8 cellular contexts compared by ENCODE assay signal in genomic region chr7:55074008-55074499, GRCh38. TPM values are rescaled to one million over a fixed set of nuclear protein-coding genes. Genes with fewer than 3 reads are reported as not detected.
A peak's percentile ranks its signal among the peaks of the same experiment; 100 is the strongest.
DNase-seq lines count a peak whose midpoint lies in the region; ATAC-seq and TF ChIP-seq lines count a peak whose summit lies in the region.

No MANE protein-coding gene starts in this region.

- H3K27me3 Mint-ChIP-seq in chondrocyte (ENCODE audit: low read depth) (no peaks in the 10 kb centered on the region), endothelial cell (ENCODE audit: unreplicated experiment) (peaks cover 4% of the 10 kb centered on the region)

- H3K9me3 ChIP-seq in muscle layer of colon (ENCODE audit: low read length) = no peaks in the 10 kb centered on the region

- peak overlapping the region; percentile 11 for H3K9ac ChIP-seq in muscle layer of colon (ENCODE audit: low read length)

- H3K4me3 Mint-ChIP-seq in chondrocyte (ENCODE audit: unreplicated experiment) = peak overlapping the region; percentile 40
- H3K4me3 Mint-ChIP-seq in endothelial cell (ENCODE audit: unreplicated experiment) = no peak overlapping the region

- H3K36me3 ChIP-seq in BJ (ENCODE audit: control insufficient read depth, insufficient read depth, low read length) (peaks cover 2% of the 10 kb centered on the region; the same call in 1 of the 2 replicates), muscle layer of colon (ENCODE audit: insufficient read depth, low read length) (no peaks in the 10 kb centered on the region)

- H3K36me3 Mint-ChIP-seq in chondrocyte (ENCODE audit: low read depth) = no peaks in the 10 kb centered on the region
- H3K36me3 Mint-ChIP-seq in endothelial cell (ENCODE audit: low read depth, unreplicated experiment) = no peaks in the 10 kb centered on the region

- peak overlapping the region; percentile 91 for H3K27ac Mint-ChIP-seq in chondrocyte (ENCODE audit: unreplicated experiment)
- no peak overlapping the region for H3K27ac Mint-ChIP-seq in endothelial cell (ENCODE audit: unreplicated experiment)

- no peak for TF ChIP-seq CTCF in BJ (IDR thresholded peaks at IDR 0.05; ENCODE audit: insufficient read depth, low read depth, low read length)
- TF ChIP-seq CTCF in chondrocyte (IDR thresholded peaks at IDR 0.05) = no peak
- TF ChIP-seq CTCF in endothelial cell (IDR thresholded peaks at IDR 0.05; ENCODE audit: unreplicated experiment) = no peak

- H3K4me1 Mint-ChIP-seq in chondrocyte (ENCODE audit: low read depth) (peaks cover 43% of the 10 kb centered on the region), endothelial cell (ENCODE audit: unreplicated experiment) (no peaks in the 10 kb centered on the region)

- ATAC-seq in GM19035 (IDR thresholded peaks at IDR 0.05; ENCODE audit: unreplicated experiment) (peak; percentile 91), HG03097 (IDR thresholded peaks at IDR 0.05; ENCODE audit: low FRiP score, unreplicated experiment) (peak; percentile 84)

- DNase-seq in BJ (ENCODE audit: low read depth) (no peak), SHP77 treated with DMSO at 0.1 percent for 48 hours (lab: John Stamatoyannopoulos, UW) (peak; percentile 67), chondrocyte (ENCODE audit: low spot score) (no peak), endothelial cell (ENCODE audit: low spot score) (no peak), SK-N-DZ (ENCODE audit: low spot score) (no peak)

- H3K4me1 ChIP-seq in muscle layer of colon (ENCODE audit: insufficient read depth, low read length) = peaks cover 63% of the 10 kb centered on the region

- POLR2A ChIA-PET in BJ (lab: Charles Lee) = no interaction called here

- H3K4me3 ChIP-seq in BJ (ENCODE audit: low read depth, low read length) (peak overlapping the region; percentile 1; the same call in 1 of the 2 replicates), muscle layer of colon (ENCODE audit: low read depth in 1 of 2, low read length in 2 of 2) (peak overlapping the region in 1 of 2 donors; percentile 24)

- H3K9me3 Mint-ChIP-seq in chondrocyte (ENCODE audit: low read depth) = no peaks in the 10 kb centered on the region
- no peaks in the 10 kb centered on the region for H3K9me3 Mint-ChIP-seq in endothelial cell (ENCODE audit: unreplicated experiment)

- peak overlapping the region; percentile 57 for H3K27ac ChIP-seq in muscle layer of colon (ENCODE audit: low read depth, low read length)

- CTCF ChIA-PET in BJ (lab: Yijun Ruan, JAX) = no interaction called here

- H3K27me3 ChIP-seq in BJ (ENCODE audit: control insufficient read depth, insufficient read depth, low read length) (no peaks in the 10 kb centered on the region), muscle layer of colon (ENCODE audit: control insufficient read depth in 1 of 2, insufficient read depth in 2 of 2, low read length in 2 of 2) (no peaks in the 10 kb centered on the region)

RNA-seq across cellular contexts. Expression of gene EGFR, which starts 55.2 kb away (rescaled TPM):
- 22.9 and 34.0 TPM in 2 replicates for polyA plus RNA-seq in BJ (2011; rRNA removed)
- polyA minus RNA-seq in BJ (2011; rRNA and poly(A)+ RNA removed) = 57.6 and 66.4 TPM in 2 replicates
- total RNA-seq in chondrocyte = 13.6 to 27.4 TPM (median 25.5 TPM) in 3 replicates
- total RNA-seq in endothelial cell (ENCODE audit: unreplicated experiment) = 5.0 TPM
- polyA plus RNA-seq in SK-N-DZ (2014; cell fraction: cytosol; rRNA removed) = 5.6 and 6.2 TPM in 2 replicates
- polyA plus RNA-seq in SK-N-DZ (2014; cell fraction: nucleus; rRNA removed) = 5.7 and 7.3 TPM in 2 replicates
